34 cellular contexts compared by ENCODE assay signal in genomic region chr12:89723276-89723675, GRCh38.
"Had no signal": no experiment of that assay in that cellular context is flagged by ENCODE, and none has a peak within 500 bp of the region (broad histone marks: within the 10 kb centered on the region; RNA-seq: fewer than 3 reads in every experiment).

No MANE protein-coding gene starts in this region.

- DNase-seq: Karpas-422, Kasumi-1, MG63, MM.1S, MV-4-11, NCI-H1048, NCI-H1092, NCI-H1092 treated with DMSO at 0.1 percent for 48 hours, NCI-H1105, NCI-H1105 treated with DMSO at 0.1 percent for 48 hours, NCI-H1417, NCI-H1417 treated with DMSO at 0.1 percent for 48 hours, NCI-H1436, NCI-H1436 treated with DMSO at 0.1 percent for 48 hours, NCI-H146, NCI-H1694, NCI-H1694 treated with DMSO at 0.1 percent for 48 hours, NCI-H187, NCI-H187 treated with DMSO at 0.1 percent for 48 hours, NCI-H1930, NCI-H2029, NCI-H2029 treated with DMSO at 0.1 percent for 48 hours, NCI-H2081, NCI-H2081 treated with DMSO at 0.1 percent for 48 hours, NCI-H2107, NCI-H2171, NCI-H2171 treated with DMSO at 0.1 percent for 48 hours, NCI-H2227 treated with DMSO at 0.1 percent for 48 hours, NCI-H226, NCI-H345, NCI-H446, NCI-H446 treated with DMSO at 0.1 percent for 48 hours, NCI-H510A, NCI-H524 treated with DMSO at 0.1 percent for 48 hours had no signal

- H3K27me3 ChIP-seq: MG63 had no signal

- H3K36me3 ChIP-seq: MG63 had no signal

- H3K9me3 ChIP-seq: MG63 had no signal

- H3K4me3 ChIP-seq: MG63 had no signal
